ENCODE assay signal across 21 cellular contexts in the genomic region with DNA sequence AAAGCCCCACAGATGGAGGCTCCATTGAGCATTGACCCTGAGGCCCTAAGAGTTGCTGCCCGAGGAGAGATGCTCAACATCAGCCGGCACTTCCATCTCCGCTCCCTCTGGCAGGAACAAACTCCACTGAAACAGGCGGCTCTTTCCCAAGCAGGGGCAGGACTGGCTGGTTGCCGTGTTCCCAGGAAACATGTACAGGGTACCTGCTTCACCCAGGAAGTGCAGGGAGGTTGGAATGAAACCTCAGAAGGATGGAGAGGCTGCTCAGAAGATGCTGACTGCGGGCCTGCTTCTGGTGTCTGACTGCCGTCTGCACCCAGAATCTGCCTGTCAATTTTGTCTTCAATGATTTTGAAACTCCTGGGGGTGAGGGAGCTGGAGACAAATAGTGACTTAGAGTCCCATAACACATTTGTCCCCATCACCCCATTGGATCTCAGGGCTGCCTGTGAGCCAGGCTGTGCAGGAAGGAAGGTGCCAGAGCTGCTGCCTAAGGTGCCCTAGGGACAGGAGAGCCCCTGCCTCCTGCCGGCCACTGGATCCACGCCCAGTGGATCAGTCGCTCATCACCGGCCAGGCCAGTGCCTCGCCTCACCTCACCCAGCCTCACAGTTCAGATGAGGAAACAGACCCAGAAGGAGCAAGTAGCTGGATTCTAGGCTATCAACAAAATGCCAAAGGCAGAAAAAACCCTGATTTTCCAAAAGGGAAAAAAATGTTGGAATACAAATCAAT.
DNase-seq lines count a peak whose midpoint lies in the region; ATAC-seq, FAIRE-seq and TF ChIP-seq lines count a peak whose summit lies in the region.
"Had no signal": no experiment of that assay in that cellular context is flagged by ENCODE, and none has a peak within 500 bp of the region (broad histone marks: within the 10 kb centered on the region; RNA-seq: fewer than 3 reads in every experiment).

No MANE protein-coding gene starts in this region.

- 0 out of 2 replicates have a peak overlapping the region, but pooled peaks have one; percentile 24 for H2AK5ac ChIP-seq in H1 (ENCODE audit: low read depth, low read length)

- H3K4me1 ChIP-seq in H1 (replicated peaks in 1 of 4; ENCODE audit: control insufficient read depth in 3 of 4, insufficient read depth in 4 of 4, low read length in 3 of 4): peaks cover 0 to 10% (median 4%) of the 10 kb centered on the region in 4 experiments; a peak in 3 of 7 replicates
- H3K4me1 ChIP-seq in prostate gland (replicated peaks): no peaks in the 10 kb centered on the region
- H3K4me1 ChIP-seq in upper lobe of right lung: no peaks in the 10 kb centered on the region
- H3K4me1 ChIP-seq in esophagus squamous epithelium: no peaks in the 10 kb centered on the region
- H3K4me1 ChIP-seq: BE2C, SJSA1 had no signal

- TF ChIP-seq POLR2A in H1 (IDR thresholded peaks at IDR 0.05; ENCODE audit: control extremely low read depth in 1 of 2, low read depth in 2 of 2, low read length in 2 of 2): no peak
- TF ChIP-seq POLR2A in prostate gland (IDR thresholded peaks at IDR 0.05): no peak
- no peak for TF ChIP-seq POLR2A in GM12892 (IDR thresholded peaks at IDR 0.05; ENCODE audit: low read depth, low read length)
- no peak for TF ChIP-seq POLR2A in esophagus squamous epithelium (IDR thresholded peaks at IDR 0.05)

- H3K27ac Mint-ChIP-seq in activated CD4-positive, alpha-beta memory T cell treated with anti-CD3 and anti-CD28 coated beads, Interleukin-2, amount 10 ng/mL, durations not matched to agents 7 days and 5 days: no peak overlapping the region
- H3K27ac Mint-ChIP-seq in activated CD4-positive, alpha-beta memory T cell treated with anti-CD3 and anti-CD28 coated beads for 36 hours: no peak overlapping the region
- H3K27ac Mint-ChIP-seq: CD4-positive, alpha-beta T cell had no signal

- no peak overlapping the region for H4K5ac ChIP-seq in H1 (ENCODE audit: insufficient read length, low read depth, low read length)

- H3K36me3 Mint-ChIP-seq in activated CD4-positive, alpha-beta memory T cell treated with anti-CD3 and anti-CD28 coated beads, Interleukin-2, amount 10 ng/mL, durations not matched to agents 7 days and 5 days (ENCODE audit: low read depth): no peaks in the 10 kb centered on the region
- H3K36me3 Mint-ChIP-seq in activated CD4-positive, alpha-beta memory T cell treated with anti-CD3 and anti-CD28 coated beads for 36 hours: no peaks in the 10 kb centered on the region

- H3K4me2 ChIP-seq in H1 (ENCODE audit: insufficient read depth in 1 of 2, low read depth in 2 of 2, low read length in 2 of 2): peak overlapping the region in 1 of 2 experiments; percentile 84; a peak in 1 of 4 replicates
- H3K4me2 ChIP-seq: PC-9 had no signal

- peak overlapping the region; percentile 56 for H4K91ac ChIP-seq in H1 (replicated peaks; ENCODE audit: insufficient read length, low read length)

- H3K14ac ChIP-seq in H1 (ENCODE audit: insufficient read length): no peak overlapping the region

- no peaks in the 10 kb centered on the region for H3K4me1 Mint-ChIP-seq in activated CD4-positive, alpha-beta memory T cell treated with anti-CD3 and anti-CD28 coated beads, Interleukin-2, amount 10 ng/mL, durations not matched to agents 7 days and 5 days
- H3K4me1 Mint-ChIP-seq in activated CD4-positive, alpha-beta memory T cell treated with anti-CD3 and anti-CD28 coated beads for 36 hours (ENCODE audit: low read depth): no peaks in the 10 kb centered on the region

- no peak overlapping the region for H2BK15ac ChIP-seq in H1 (ENCODE audit: low read length)

- H3K23me2 ChIP-seq in H1 (ENCODE audit: low read depth, low read length): peaks cover 3% of the 10 kb centered on the region; the same call in 1 of the 2 replicates

- no peak for TF ChIP-seq RAD21 in H1 (IDR thresholded peaks at IDR 0.05 in 1 of 2, conservative IDR thresholded peaks at IDR 0.05 in 1 of 2; ENCODE audit: low read depth in 2 of 2, low read length in 2 of 2)

- no peak for TF ChIP-seq EP300 in H1 (IDR thresholded peaks at IDR 0.05; ENCODE audit: borderline replicate concordance in 1 of 2, low read depth in 2 of 2, low read length in 2 of 2)

- POLR2A ChIA-PET in activated CD4-positive, alpha-beta memory T cell treated with anti-CD3 and anti-CD28 coated beads, Interleukin-2, amount 10 ng/mL, durations not matched to agents 7 days and 5 days (lab: Charles Lee): no interaction called here
- POLR2A ChIA-PET in activated CD4-positive, alpha-beta memory T cell treated with anti-CD3 and anti-CD28 coated beads for 36 hours (lab: Charles Lee): no interaction called here
- POLR2A ChIA-PET in H1 (lab: Charles Lee; ENCODE audit: partially characterized antibody): interaction anchor here (0.6 kb wide), 1 partner anchor 120 kb away, joined by 4 read pairs; no protein-coding TSS in a partner anchor

- H3K23ac ChIP-seq in H1 (ENCODE audit: insufficient read length): no peak overlapping the region

- H3K27me3 ChIP-seq in H1 (replicated peaks in 1 of 4; ENCODE audit: control insufficient read depth in 3 of 4, extremely low read depth in 1 of 4, insufficient read depth in 3 of 4, low read length in 3 of 4) (peaks cover 0 to 20% (median 11%) of the 10 kb centered on the region in 4 experiments; a peak in 4 of 7 replicates), prostate gland (replicated peaks; ENCODE audit: insufficient read depth) (no peaks in the 10 kb centered on the region), upper lobe of right lung (no peaks in the 10 kb centered on the region), esophagus squamous epithelium (peaks cover 0 to under 1% (median 0%) of the 10 kb centered on the region in 4 donors)
- H3K27me3 ChIP-seq: BE2C, SJSA1 had no signal

- intact Hi-C loops in activated CD4-positive, alpha-beta memory T cell treated with anti-CD3 and anti-CD28 coated beads for 36 hours (cut with micrococcal nuclease): no loop called here
- intact Hi-C loops in prostate gland (cut with DNase I): no loop called here
- intact Hi-C loops in upper lobe of right lung (cut with DNase I): no loop called here
- intact Hi-C loops in esophagus squamous epithelium (cut with DNase I): loop anchor here (10.0 kb wide), 1 partner anchor 916 kb away; no protein-coding TSS in a partner anchor

- H3K9me3 ChIP-seq in H1 (ENCODE audit: insufficient read depth in 2 of 2, low read depth in 1 of 2, low read length in 1 of 2): peaks cover 0 to 4% of the 10 kb centered on the region in 2 experiments; a peak in 1 of 4 replicates
- no peaks in the 10 kb centered on the region for H3K9me3 ChIP-seq in prostate gland
- H3K9me3 ChIP-seq in upper lobe of right lung: no peaks in the 10 kb centered on the region
- no peaks in the 10 kb centered on the region for H3K9me3 ChIP-seq in esophagus squamous epithelium
- H3K9me3 ChIP-seq: BE2C had no signal

- ATAC-seq in upper lobe of right lung: no peak

- H3K79me2 ChIP-seq in H1 (ENCODE audit: control insufficient read depth in 1 of 2, insufficient read depth in 2 of 2, low read length in 2 of 2): no peaks in the 10 kb centered on the region

- WGBS in H1 (ENCODE audit: extremely low coverage in 1 of 2, insufficient coverage in 1 of 2, insufficient read length in 1 of 2, insufficient replicate concordance in 2 of 2, low coverage in 1 of 2, low lambda C conversion rate in 2 of 2, missing lambda C conversion rate in 1 of 2), 2 experiments: 85% methylated on average over 12 of the region's 12 CpGs; no CpG with 5 or more reads in 1 of the 2 experiments
- WGBS in prostate gland: 86% methylated on average over 12 of the region's 12 CpGs
- WGBS in esophagus squamous epithelium, 2 donors: 67 to 76% methylated on average over 4 to 9 of the region's 12 CpGs

- CTCF ChIA-PET in activated CD4-positive, alpha-beta memory T cell treated with anti-CD3 and anti-CD28 coated beads, Interleukin-2, amount 10 ng/mL, durations not matched to agents 7 days and 5 days (lab: Charles Lee): no interaction called here
- CTCF ChIA-PET in activated CD4-positive, alpha-beta memory T cell treated with anti-CD3 and anti-CD28 coated beads for 36 hours (lab: Charles Lee): no interaction called here
- CTCF ChIA-PET in H1 (lab: Charles Lee; ENCODE audit: partially characterized antibody): no interaction called here

- no peaks in the 10 kb centered on the region for H3K27me3 Mint-ChIP-seq in activated CD4-positive, alpha-beta memory T cell treated with anti-CD3 and anti-CD28 coated beads, Interleukin-2, amount 10 ng/mL, durations not matched to agents 7 days and 5 days
- no peaks in the 10 kb centered on the region for H3K27me3 Mint-ChIP-seq in activated CD4-positive, alpha-beta memory T cell treated with anti-CD3 and anti-CD28 coated beads for 36 hours

- H3K4ac ChIP-seq in H1 (replicated peaks; ENCODE audit: insufficient read length, low read depth, low read length): no peak overlapping the region

- no peak overlapping the region for H3K56ac ChIP-seq in H1 (replicated peaks; ENCODE audit: insufficient read length, low read depth, low read length)

- TF ChIP-seq CTCF in H1 (IDR thresholded peaks at IDR 0.05; ENCODE audit: control extremely low read depth in 1 of 3, insufficient read depth in 1 of 3, low read depth in 1 of 3, low read length in 3 of 3): no peak
- TF ChIP-seq CTCF in prostate gland (IDR thresholded peaks at IDR 0.05): no peak
- no peak for TF ChIP-seq CTCF in upper lobe of right lung (IDR thresholded peaks at IDR 0.05)
- no peak for TF ChIP-seq CTCF in esophagus squamous epithelium (IDR thresholded peaks at IDR 0.05)

- no peaks in the 10 kb centered on the region for H4K20me1 ChIP-seq in H1 (replicated peaks in 1 of 2; ENCODE audit: control insufficient read depth in 1 of 2, insufficient read depth in 2 of 2, low read length in 2 of 2)

- H3K27ac ChIP-seq in H1 (ENCODE audit: low read depth, low read length) (no peak overlapping the region), prostate gland (no peak overlapping the region), upper lobe of right lung (no peak overlapping the region), esophagus squamous epithelium (no peak overlapping the region)
- H3K27ac ChIP-seq: 22Rv1, PC-9, SJSA1 had no signal

- no peak overlapping the region for H3K18ac ChIP-seq in H1 (ENCODE audit: extremely low read depth, low read length)

- no peaks in the 10 kb centered on the region for H3K79me1 ChIP-seq in H1 (ENCODE audit: low read depth, low read length)

- H2BK120ac ChIP-seq in H1 (replicated peaks; ENCODE audit: low read depth, low read length): no peak overlapping the region

- H3K9me3 Mint-ChIP-seq in activated CD4-positive, alpha-beta memory T cell treated with anti-CD3 and anti-CD28 coated beads, Interleukin-2, amount 10 ng/mL, durations not matched to agents 7 days and 5 days: no peaks in the 10 kb centered on the region
- H3K9me3 Mint-ChIP-seq in activated CD4-positive, alpha-beta memory T cell treated with anti-CD3 and anti-CD28 coated beads for 36 hours: peaks cover 14% of the 10 kb centered on the region

- H3K4me3 ChIP-seq in H1 (ENCODE audit: extremely low read depth in 1 of 4, insufficient read depth in 2 of 4, low read depth in 3 of 4, low read length in 4 of 4) (no peak overlapping the region; a peak in 1 of 8 replicates), prostate gland (no peak overlapping the region), upper lobe of right lung (no peak overlapping the region), esophagus squamous epithelium (no peak overlapping the region)
- H3K4me3 ChIP-seq: PC-9, SJSA1 had no signal

- no peak for FAIRE-seq in H1 (lab: Jason Lieb, UNC)
- FAIRE-seq in GM12892 (lab: Jason Lieb, UNC): no peak

- no peak overlapping the region for H4K8ac ChIP-seq in H1 (ENCODE audit: extremely low read depth, insufficient read depth, low read length)

- H3K9ac ChIP-seq in H1 (replicated peaks in 1 of 4; ENCODE audit: extremely low read depth in 1 of 4, low read depth in 3 of 4, low read length in 3 of 4): no peak overlapping the region

- no peak overlapping the region for H3K4me3 Mint-ChIP-seq in activated CD4-positive, alpha-beta memory T cell treated with anti-CD3 and anti-CD28 coated beads, Interleukin-2, amount 10 ng/mL, durations not matched to agents 7 days and 5 days
- H3K4me3 Mint-ChIP-seq in activated CD4-positive, alpha-beta memory T cell treated with anti-CD3 and anti-CD28 coated beads for 36 hours: no peak overlapping the region
- H3K4me3 Mint-ChIP-seq: CD4-positive, alpha-beta T cell had no signal

- no peaks in the 10 kb centered on the region for H3K36me3 ChIP-seq in H1 (ENCODE audit: control insufficient read depth in 2 of 4, insufficient read depth in 4 of 4, low read length in 3 of 4)
- no peaks in the 10 kb centered on the region for H3K36me3 ChIP-seq in prostate gland
- H3K36me3 ChIP-seq in upper lobe of right lung: no peaks in the 10 kb centered on the region
- H3K36me3 ChIP-seq in esophagus squamous epithelium: no peaks in the 10 kb centered on the region
- H3K36me3 ChIP-seq: BE2C, SJSA1 had no signal

- no peak overlapping the region for H2BK20ac ChIP-seq in H1 (ENCODE audit: low read length)

- no peak overlapping the region for H2BK12ac ChIP-seq in H1 (ENCODE audit: low read depth, low read length)

- no peak overlapping the region for H2BK5ac ChIP-seq in H1 (ENCODE audit: low read depth, low read length)

- peak; percentile 2 for DNase-seq in activated CD4-positive, alpha-beta memory T cell treated with anti-CD3 and anti-CD28 coated beads, Interleukin-2, amount 10 ng/mL, durations not matched to agents 7 days and 5 days
- no peak for DNase-seq in activated CD4-positive, alpha-beta memory T cell treated with anti-CD3 and anti-CD28 coated beads for 36 hours
- DNase-seq in H1 (ENCODE audit: low read depth in 1 of 2, low spot score in 2 of 2): no peak
- peak; percentile 2 for DNase-seq in prostate gland (ENCODE audit: low spot score)
- peak; percentile 32 for DNase-seq in upper lobe of right lung
- no peak for DNase-seq in HPDE6-E6E7 (ENCODE audit: extremely low spot score)
- no peak for DNase-seq in GM12892 (ENCODE audit: insufficient read length)
- no peak for DNase-seq in esophagus squamous epithelium (lab: John Stamatoyannopoulos, UW)
- DNase-seq: BE2C; Calu3; CD4-positive, alpha-beta T cell; DMS53; KG1; NCI-H1048; NCI-H146; NCI-H2081 treated with DMSO at 0.1 percent for 48 hours; NCI-H510A treated with DMSO at 0.1 percent for 48 hours; NCI-H82; PC-9 had no signal

- no peak overlapping the region for H2AFZ ChIP-seq in H1 (ENCODE audit: low read length)
- H2AFZ ChIP-seq: PC-9 had no signal

Comparison
In these comparisons a context has a peak if more than half of its experiments do, and no peak if none do; other contexts are left out.
1. DNase-seq: peak in activated CD4-positive, alpha-beta memory T cell treated with anti-CD3 and anti-CD28 coated beads, Interleukin-2, amount 10 ng/mL, durations not matched to agents 7 days and 5 days (single experiment), prostate gland (single experiment) and upper lobe of right lung (single experiment); none in activated CD4-positive, alpha-beta memory T cell treated with anti-CD3 and anti-CD28 coated beads for 36 hours (single experiment), H1 (0 of 2), HPDE6-E6E7 (single experiment), GM12892 (single experiment) and esophagus squamous epithelium (single experiment).